26 cellular contexts compared by ENCODE assay signal in the genomic region with DNA sequence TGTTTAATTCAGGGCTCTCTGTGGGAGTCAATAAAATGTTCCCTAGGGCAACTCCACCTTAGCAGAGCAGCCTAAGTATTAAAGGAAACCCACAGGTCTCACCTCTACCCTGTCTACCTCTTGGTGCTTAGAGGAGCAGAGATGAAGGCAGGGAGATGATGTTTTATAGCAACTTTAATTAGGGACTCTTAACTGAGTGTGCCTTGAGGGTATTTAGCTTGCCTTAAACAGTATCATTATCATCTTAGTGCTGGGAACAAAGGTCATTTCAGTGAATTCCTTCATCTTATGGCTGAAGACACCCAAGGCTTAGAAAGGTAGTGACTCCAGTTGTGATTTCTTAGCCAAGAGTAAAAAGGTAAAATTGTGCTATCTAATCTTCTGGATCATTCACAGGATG. TPM values are rescaled to one million over a fixed set of nuclear protein-coding genes. Genes with fewer than 3 reads are reported as not detected.
"Had no signal": no experiment of that assay in that cellular context is flagged by ENCODE, and none has a peak within 500 bp of the region (broad histone marks: within the 10 kb centered on the region; RNA-seq: fewer than 3 reads in every experiment).

No MANE protein-coding gene starts in this region.

- H3K27me3 ChIP-seq: heart left ventricle, uterus had no signal

- H3K27ac Mint-ChIP-seq: activated CD8-positive, alpha-beta T cell treated with anti-CD3 and anti-CD28 coated beads, Interleukin-2, amount 10 ng/mL, durations not matched to agents 7 days and 5 days; brain; dendritic cell treated with granulocyte-macrophage colony-stimulating factor and Interleukin-4, amounts not matched to agents 40 ng/mL and 50 ng/mL, for 4 days; naive thymus-derived CD4-positive, alpha-beta T cell; stimulated activated naive B cell treated with anti-CD40 and anti-IgM and Interleukin-4, amounts not matched to agents 10 μg/mL and 1 μg/mL and 100 μg/mL, for 72 hours had no signal

- H3K9me3 Mint-ChIP-seq: activated naive CD4-positive, alpha-beta T cell treated with anti-CD3 and anti-CD28 coated beads, Interleukin-2, amount 50 U/mL, for 72 hours; activated T-helper 17 cell treated with anti-CD3 and anti-CD28 coated beads, Interleukin-2, amount 50 U/mL, for 72 hours; brain; dendritic cell treated with granulocyte-macrophage colony-stimulating factor and Interleukin-4, amounts not matched to agents 40 ng/mL and 50 ng/mL, for 4 days; naive thymus-derived CD4-positive, alpha-beta T cell; neural crest cell; stimulated activated naive B cell treated with anti-CD40 and anti-IgM and Interleukin-4, amounts not matched to agents 10 μg/mL and 1 μg/mL and 100 μg/mL, for 72 hours had no signal

- H3K9me3 ChIP-seq: heart left ventricle, lower lobe of right lung, uterus had no signal

- H3K4me3 ChIP-seq: heart left ventricle, lower lobe of right lung, smooth muscle cell, uterus had no signal

- H3K4me3 Mint-ChIP-seq: activated CD8-positive, alpha-beta T cell treated with anti-CD3 and anti-CD28 coated beads, Interleukin-2, amount 10 ng/mL, durations not matched to agents 7 days and 5 days; activated T-helper 17 cell treated with anti-CD3 and anti-CD28 coated beads, Interleukin-2, amount 50 U/mL, for 72 hours; brain; dendritic cell treated with granulocyte-macrophage colony-stimulating factor and Interleukin-4, amounts not matched to agents 40 ng/mL and 50 ng/mL, for 4 days; naive thymus-derived CD4-positive, alpha-beta T cell; neural crest cell; stimulated activated naive B cell treated with anti-CD40 and anti-IgM and Interleukin-4, amounts not matched to agents 10 μg/mL and 1 μg/mL and 100 μg/mL, for 72 hours had no signal

- ATAC-seq: activated CD8-positive, alpha-beta T cell treated with anti-CD3 and anti-CD28 coated beads, Interleukin-2, amount 10 ng/mL, durations not matched to agents 7 days and 5 days; activated naive CD4-positive, alpha-beta T cell treated with anti-CD3 and anti-CD28 coated beads, Interleukin-2, amount 50 U/mL, for 72 hours; activated T-helper 17 cell treated with anti-CD3 and anti-CD28 coated beads, Interleukin-2, amount 50 U/mL, for 72 hours; heart left ventricle; lower lobe of right lung; naive thymus-derived CD4-positive, alpha-beta T cell; sciatic nerve; stimulated activated naive B cell treated with anti-CD40 and anti-IgM and Interleukin-4, amounts not matched to agents 10 μg/mL and 1 μg/mL and 100 μg/mL, for 72 hours had no signal

- H3K27ac ChIP-seq: heart left ventricle, lower lobe of right lung, uterus, WERI-Rb-1 had no signal

- H3K4me1 Mint-ChIP-seq: brain had no signal

- H3K27me3 Mint-ChIP-seq: activated T-helper 17 cell treated with anti-CD3 and anti-CD28 coated beads, Interleukin-2, amount 50 U/mL, for 72 hours; dendritic cell treated with granulocyte-macrophage colony-stimulating factor and Interleukin-4, amounts not matched to agents 40 ng/mL and 50 ng/mL, for 4 days; naive thymus-derived CD4-positive, alpha-beta T cell; stimulated activated naive B cell treated with anti-CD40 and anti-IgM and Interleukin-4, amounts not matched to agents 10 μg/mL and 1 μg/mL and 100 μg/mL, for 72 hours had no signal

- H3K36me3 ChIP-seq: uterus had no signal

- H3K4me1 ChIP-seq: heart left ventricle, lower lobe of right lung, uterus had no signal

- DNase-seq: activated CD4-positive, alpha-beta T cell treated with anti-CD3 and anti-CD28 coated beads for 1 hour; activated CD4-positive, alpha-beta T cell treated with anti-CD3 and anti-CD28 coated beads, Interleukin-2, amount 50 U/mL, for 1 hour; activated CD8-positive, alpha-beta T cell treated with anti-CD3 and anti-CD28 coated beads, Interleukin-2, amount 10 ng/mL, durations not matched to agents 7 days and 5 days; effector CD4-positive, alpha-beta T cell; heart left ventricle; lower lobe of right lung; mesendoderm; occipital lobe; stimulated activated CD4-positive, alpha-beta T cell treated with anti-CD3 and anti-CD28 coated beads, Interleukin-15, amount 100 ng/mL, for 24 hours; stimulated activated naive B cell treated with anti-CD40 and anti-IgM and Interleukin-4, amounts not matched to agents 10 μg/mL and 1 μg/mL and 100 μg/mL, for 72 hours; trophoblast cell; uterus; WERI-Rb-1 had no signal

RNA-seq across cellular contexts. Expression of a gene that starts 26.7 kb away (rescaled TPM):
- total RNA-seq: activated CD8-positive, alpha-beta T cell treated with anti-CD3 and anti-CD28 coated beads, Interleukin-2, amount 10 ng/mL, durations not matched to agents 7 days and 5 days; activated naive CD4-positive, alpha-beta T cell treated with anti-CD3 and anti-CD28 coated beads, Interleukin-2, amount 50 U/mL, for 72 hours; cardiac septum; chondrocyte; epithelial cell of proximal tubule; heart left ventricle; neural crest cell; occipital lobe; sciatic nerve; smooth muscle cell; temporal lobe had no signal
- polyA plus RNA-seq: keratinocyte had no signal
